In genomic region chr4:142983612-142984011, GRCh38 we compare ENCODE assay signal across 35 cellular contexts.
"Had no signal": no experiment of that assay in that cellular context is flagged by ENCODE, and none has a peak within 500 bp of the region (broad histone marks: within the 10 kb centered on the region; RNA-seq: fewer than 3 reads in every experiment).

No MANE protein-coding gene starts in this region.

- H3K27ac Mint-ChIP-seq: activated B cell treated with CpG ODN at 0.5 μM for 24 hours; activated CD4-positive, alpha-beta memory T cell treated with anti-CD3 and anti-CD28 coated beads for 36 hours; activated CD4-positive, alpha-beta T cell treated with anti-CD3 and anti-CD28 coated beads, Interleukin-2, amount 10 ng/mL, durations not matched to agents 24 days and 14 days; activated CD8-positive, alpha-beta T cell treated with anti-CD3 and anti-CD28 coated beads for 36 hours; activated naive CD4-positive, alpha-beta T cell treated with anti-CD3 and anti-CD28 coated beads for 36 hours; activated naive CD4-positive, alpha-beta T cell treated with anti-CD3 and anti-CD28 coated beads, Interleukin-2, amount 50 U/mL, for 72 hours; activated naive CD8-positive, alpha-beta T cell treated with anti-CD3 and anti-CD28 coated beads for 36 hours; activated T-cell treated with anti-CD3 and anti-CD28 coated beads, Interleukin-2, amount 50 U/mL, for 72 hours; activated T-helper 1 cell treated with anti-CD3 and anti-CD28 coated beads, Interleukin-12 subunit alpha, Interleukin-12 subunit beta, Interleukin-2, Interleukin-4 antibody, amounts not matched to agents 30 ng/mL and 10 ng/mL and 1 ng/mL, durations not matched to agents 14 hours and 24 hours and 36 hours; activated T-helper 17 cell treated with anti-CD3 and anti-CD28 coated beads, Interleukin-2, amount 50 U/mL, for 72 hours; T-helper 1 cell treated with Interleukin-12 subunit alpha and Interleukin-12 subunit beta and Interleukin-4 antibody, amounts not matched to agents 30 μg/mL and 1 μg/mL, for 36 hours; T-helper 2 cell treated with Interferon-gamma antibody and Interleukin-4, amounts not matched to agents 5 μg/mL and 100 μg/mL, for 36 hours had no signal

- H3K4me1 ChIP-seq: adrenal gland, body of pancreas, breast epithelium had no signal

- H3K9me3 Mint-ChIP-seq: activated CD4-positive, alpha-beta memory T cell treated with anti-CD3 and anti-CD28 coated beads for 36 hours; activated CD4-positive, alpha-beta T cell treated with anti-CD3 and anti-CD28 coated beads, Interleukin-2, amount 10 ng/mL, durations not matched to agents 24 days and 14 days; activated CD8-positive, alpha-beta T cell treated with anti-CD3 and anti-CD28 coated beads for 36 hours; activated T-helper 1 cell treated with anti-CD3 and anti-CD28 coated beads, Interleukin-12 subunit alpha, Interleukin-12 subunit beta, Interleukin-2, Interleukin-4 antibody, amounts not matched to agents 30 ng/mL and 10 ng/mL and 1 ng/mL, durations not matched to agents 14 hours and 24 hours and 36 hours; activated T-helper 17 cell treated with anti-CD3 and anti-CD28 coated beads, Interleukin-2, amount 50 U/mL, for 72 hours; T-helper 1 cell treated with Interleukin-12 subunit alpha and Interleukin-12 subunit beta and Interleukin-4 antibody, amounts not matched to agents 30 μg/mL and 1 μg/mL, for 36 hours; T-helper 2 cell treated with Interferon-gamma antibody and Interleukin-4, amounts not matched to agents 5 μg/mL and 100 μg/mL, for 36 hours had no signal

- H3K27me3 Mint-ChIP-seq: activated B cell treated with CpG ODN at 0.5 μM for 24 hours had no signal

- DNase-seq: activated B cell treated with CpG ODN at 0.5 μM for 24 hours; activated CD4-positive, alpha-beta memory T cell treated with anti-CD3 and anti-CD28 coated beads for 36 hours; activated CD4-positive, alpha-beta T cell treated with anti-CD3 and anti-CD28 coated beads for 4 hours; activated CD4-positive, alpha-beta T cell treated with anti-CD3 and anti-CD28 coated beads, Interleukin-2, amount 10 ng/mL, durations not matched to agents 24 days and 14 days; activated CD4-positive, alpha-beta T cell treated with anti-CD3 and anti-CD28 coated beads, Interleukin-2, amount 50 U/mL, for 1 hour; activated CD4-positive, alpha-beta T cell treated with anti-CD3 and anti-CD28 coated beads, Interleukin-2, amount 50 U/mL, for 4 hours; activated CD4-positive, CD25-positive, alpha-beta regulatory T cell treated with anti-CD3 and anti-CD28 coated beads, Interleukin-2, amount 50 U/mL, for 72 hours; activated CD8-positive, alpha-beta memory T cell treated with anti-CD3 and anti-CD28 coated beads, Interleukin-2, amount 50 U/mL, for 4 hours; activated CD8-positive, alpha-beta T cell treated with anti-CD3 and anti-CD28 coated beads for 36 hours; activated effector memory CD4-positive, alpha-beta T cell treated with anti-CD3 and anti-CD28 coated beads, Interleukin-2, amount 50 U/mL, for 16 hours; activated gamma-delta T cell treated with Interleukin-2 at 50 U/mL for 16 hours; activated naive CD4-positive, alpha-beta T cell; activated naive CD4-positive, alpha-beta T cell treated with anti-CD3 and anti-CD28 coated beads for 36 hours; activated naive CD4-positive, alpha-beta T cell treated with anti-CD3 and anti-CD28 coated beads, Interleukin-2, amount 50 U/mL, for 16 hours; activated naive CD8-positive, alpha-beta T cell treated with anti-CD3 and anti-CD28 coated beads for 36 hours; activated T-cell treated with anti-CD3 and anti-CD28 coated beads for 4 hours; activated T-cell treated with anti-CD3 and anti-CD28 coated beads, Interleukin-2, amount 50 U/mL, for 1 hour; activated T-cell treated with anti-CD3 and anti-CD28 coated beads, Interleukin-2, amount 50 U/mL, for 4 hours; activated T-cell treated with anti-CD3 and anti-CD28 coated beads, Interleukin-2, amount 50 U/mL, for 72 hours; adrenal gland; amniotic stem cell; aorta; body of pancreas; brain microvascular endothelial cell; central memory CD4-positive, alpha-beta T cell; T-helper 1 cell; T-helper 2 cell; T-helper 9 cell had no signal

- H3K4me1 Mint-ChIP-seq: activated B cell treated with CpG ODN at 0.5 μM for 24 hours; activated CD4-positive, alpha-beta T cell treated with anti-CD3 and anti-CD28 coated beads, Interleukin-2, amount 10 ng/mL, durations not matched to agents 24 days and 14 days; activated naive CD8-positive, alpha-beta T cell treated with anti-CD3 and anti-CD28 coated beads for 36 hours; activated T-helper 17 cell treated with anti-CD3 and anti-CD28 coated beads, Interleukin-2, amount 50 U/mL, for 72 hours had no signal

- H3K27me3 ChIP-seq: adrenal gland, body of pancreas, brain microvascular endothelial cell, breast epithelium had no signal

- H3K36me3 Mint-ChIP-seq: activated CD4-positive, alpha-beta memory T cell treated with anti-CD3 and anti-CD28 coated beads for 36 hours; activated naive CD4-positive, alpha-beta T cell treated with anti-CD3 and anti-CD28 coated beads, Interleukin-2, amount 50 U/mL, for 72 hours; activated naive CD8-positive, alpha-beta T cell treated with anti-CD3 and anti-CD28 coated beads for 36 hours had no signal

- H3K4me3 Mint-ChIP-seq: activated B cell treated with CpG ODN at 0.5 μM for 24 hours; activated CD4-positive, alpha-beta memory T cell treated with anti-CD3 and anti-CD28 coated beads for 36 hours; activated CD4-positive, alpha-beta T cell treated with anti-CD3 and anti-CD28 coated beads, Interleukin-2, amount 10 ng/mL, durations not matched to agents 24 days and 14 days; activated CD8-positive, alpha-beta T cell treated with anti-CD3 and anti-CD28 coated beads for 36 hours; activated naive CD4-positive, alpha-beta T cell treated with anti-CD3 and anti-CD28 coated beads for 36 hours; activated naive CD8-positive, alpha-beta T cell treated with anti-CD3 and anti-CD28 coated beads for 36 hours; activated T-cell treated with anti-CD3 and anti-CD28 coated beads, Interleukin-2, amount 50 U/mL, for 4 hours; activated T-cell treated with anti-CD3 and anti-CD28 coated beads, Interleukin-2, amount 50 U/mL, for 72 hours; activated T-helper 1 cell treated with anti-CD3 and anti-CD28 coated beads, Interleukin-12 subunit alpha, Interleukin-12 subunit beta, Interleukin-2, Interleukin-4 antibody, amounts not matched to agents 30 ng/mL and 10 ng/mL and 1 ng/mL, durations not matched to agents 14 hours and 24 hours and 36 hours; activated T-helper 17 cell treated with anti-CD3 and anti-CD28 coated beads, Interleukin-2, amount 50 U/mL, for 72 hours; T-helper 1 cell treated with Interleukin-12 subunit alpha and Interleukin-12 subunit beta and Interleukin-4 antibody, amounts not matched to agents 30 μg/mL and 1 μg/mL, for 36 hours; T-helper 2 cell treated with Interferon-gamma antibody and Interleukin-4, amounts not matched to agents 5 μg/mL and 100 μg/mL, for 36 hours had no signal

- H3K9me3 ChIP-seq: adrenal gland, body of pancreas, breast epithelium had no signal

- H3K27ac ChIP-seq: adrenal gland, body of pancreas, brain microvascular endothelial cell, breast epithelium, VCaP had no signal

- H3K36me3 ChIP-seq: adrenal gland, brain microvascular endothelial cell, breast epithelium had no signal

- ATAC-seq: activated CD8-positive, alpha-beta T cell treated with anti-CD3 and anti-CD28 coated beads for 36 hours; activated naive CD4-positive, alpha-beta T cell treated with anti-CD3 and anti-CD28 coated beads, Interleukin-2, amount 50 U/mL, for 72 hours; activated T-cell treated with anti-CD3 and anti-CD28 coated beads, Interleukin-2, amount 50 U/mL, for 4 hours; activated T-cell treated with anti-CD3 and anti-CD28 coated beads, Interleukin-2, amount 50 U/mL, for 72 hours; activated T-helper 17 cell treated with anti-CD3 and anti-CD28 coated beads, Interleukin-2, amount 50 U/mL, for 72 hours; body of pancreas had no signal

- H3K4me3 ChIP-seq: adrenal gland, body of pancreas, breast epithelium had no signal
